19 cellular contexts compared by ENCODE assay signal in the genomic region with DNA sequence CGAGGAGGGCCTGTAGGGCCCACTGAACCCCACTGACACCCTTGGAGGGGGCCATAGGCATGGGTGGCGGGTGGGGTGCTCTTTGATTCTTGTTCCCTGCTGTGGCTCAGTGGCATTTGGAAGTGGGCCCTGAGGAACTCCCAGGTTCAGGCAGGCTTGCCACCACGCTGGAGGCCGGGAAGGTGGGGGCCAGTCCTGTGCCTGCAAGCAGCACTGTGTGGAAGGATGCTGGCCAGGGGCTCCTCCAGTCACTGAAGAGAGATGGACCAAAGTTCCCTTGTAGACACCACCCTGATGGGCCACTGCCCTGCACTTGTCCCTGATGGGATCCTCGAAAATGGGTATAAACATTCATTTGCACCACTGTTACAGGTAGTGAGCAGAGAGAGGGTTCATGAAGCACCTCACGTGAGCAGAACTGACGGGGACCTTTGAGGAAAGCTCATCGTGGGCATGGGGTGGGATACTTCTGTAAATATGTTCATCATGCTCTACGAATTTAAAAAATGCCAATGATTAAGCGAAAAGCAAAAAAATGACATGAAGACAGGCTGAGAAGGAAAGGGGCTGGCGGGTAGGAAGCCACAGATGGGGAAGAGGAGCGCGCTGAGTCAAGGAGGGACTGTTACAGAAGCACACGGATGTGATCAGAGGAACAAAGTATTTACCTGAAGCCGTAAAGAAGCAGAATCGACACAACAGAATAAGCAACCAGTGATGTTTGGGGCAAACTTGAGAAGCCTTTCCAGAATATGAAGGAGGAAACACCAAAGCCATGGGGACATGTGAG. TPM values are rescaled to one million over a fixed set of nuclear protein-coding genes. Genes with fewer than 3 reads are reported as not detected.
DNase-seq lines count a peak whose midpoint lies in the region; ATAC-seq and TF ChIP-seq lines count a peak whose summit lies in the region.
"Had no signal": no experiment of that assay in that cellular context is flagged by ENCODE, and none has a peak within 500 bp of the region (broad histone marks: within the 10 kb centered on the region; RNA-seq: fewer than 3 reads in every experiment).

No MANE protein-coding gene starts in this region.

- peak overlapping the region; percentile 96 to 99 (median 98) for H3K27ac Mint-ChIP-seq in CD14-positive monocyte
- H3K27ac Mint-ChIP-seq in natural killer cell treated with Interleukin-12 subunit alpha and Interleukin-12 subunit beta and Interleukin-15 and Interleukin-18, amount 100 ng/mL, for 72 hours, result peak overlapping the region; percentile 1 to 6
- H3K27ac Mint-ChIP-seq: activated CD4-positive, alpha-beta memory T cell treated with anti-CD3 and anti-CD28 coated beads for 36 hours; activated naive CD4-positive, alpha-beta T cell treated with anti-CD3 and anti-CD28 coated beads, Interleukin-2, amount 50 U/mL, for 24 hours; activated T-cell treated with anti-CD3 and anti-CD28 coated beads, Interleukin-2, amount 50 U/mL, for 24 hours; GM23338 had no signal

- H3K4me3 ChIP-seq in HL-60 (replicated peaks; ENCODE audit: insufficient read depth, low read length), result peak overlapping the region; percentile 19
- H3K4me3 ChIP-seq: GM23338, heart right ventricle, right atrium auricular region, thoracic aorta had no signal

- H3K9me3 Mint-ChIP-seq in CD14-positive monocyte, result peaks cover 2 to 15% (median 5%) of the 10 kb centered on the region in 7 donors
- H3K9me3 Mint-ChIP-seq in natural killer cell treated with Interleukin-12 subunit alpha and Interleukin-12 subunit beta and Interleukin-15 and Interleukin-18, amount 100 ng/mL, for 72 hours, result no peaks in the 10 kb centered on the region
- H3K9me3 Mint-ChIP-seq: activated CD4-positive, alpha-beta memory T cell treated with anti-CD3 and anti-CD28 coated beads for 36 hours; activated naive CD4-positive, alpha-beta T cell treated with anti-CD3 and anti-CD28 coated beads, Interleukin-2, amount 50 U/mL, for 24 hours; activated T-cell treated with anti-CD3 and anti-CD28 coated beads, Interleukin-2, amount 50 U/mL, for 24 hours had no signal

- no peaks in the 10 kb centered on the region for H3K36me3 Mint-ChIP-seq in CD14-positive monocyte
- H3K36me3 Mint-ChIP-seq in natural killer cell treated with Interleukin-12 subunit alpha and Interleukin-12 subunit beta and Interleukin-15 and Interleukin-18, amount 100 ng/mL, for 72 hours, result peaks cover 5% of the 10 kb centered on the region
- H3K36me3 Mint-ChIP-seq: activated CD4-positive, alpha-beta memory T cell treated with anti-CD3 and anti-CD28 coated beads for 36 hours had no signal

- no peak for ATAC-seq in natural killer cell treated with Interleukin-12 subunit alpha and Interleukin-12 subunit beta and Interleukin-15 and Interleukin-18, amount 100 ng/mL, for 72 hours

- no peak for TF ChIP-seq CTCF in CD14-positive monocyte (IDR thresholded peaks at IDR 0.05)
- no peak for TF ChIP-seq CTCF in HL-60 (IDR thresholded peaks at IDR 0.05; ENCODE audit: insufficient read depth, low read length)

- H3K27me3 ChIP-seq in HL-60 (ENCODE audit: insufficient read depth, poor library complexity, severe bottlenecking), result no peaks in the 10 kb centered on the region
- H3K27me3 ChIP-seq: heart right ventricle, right atrium auricular region had no signal

- no peaks in the 10 kb centered on the region for H3K27me3 Mint-ChIP-seq in CD14-positive monocyte (ENCODE audit: low read depth in 3 of 3)
- no peaks in the 10 kb centered on the region for H3K27me3 Mint-ChIP-seq in natural killer cell treated with Interleukin-12 subunit alpha and Interleukin-12 subunit beta and Interleukin-15 and Interleukin-18, amount 100 ng/mL, for 72 hours
- H3K27me3 Mint-ChIP-seq: activated CD4-positive, alpha-beta memory T cell treated with anti-CD3 and anti-CD28 coated beads for 36 hours; activated naive CD4-positive, alpha-beta T cell treated with anti-CD3 and anti-CD28 coated beads, Interleukin-2, amount 50 U/mL, for 24 hours; activated T-cell treated with anti-CD3 and anti-CD28 coated beads, Interleukin-2, amount 50 U/mL, for 24 hours had no signal

- peak overlapping the region; percentile 64 to 87 for H3K4me3 Mint-ChIP-seq in CD14-positive monocyte
- H3K4me3 Mint-ChIP-seq in natural killer cell treated with Interleukin-12 subunit alpha and Interleukin-12 subunit beta and Interleukin-15 and Interleukin-18, amount 100 ng/mL, for 72 hours, result peak overlapping the region; percentile 21
- H3K4me3 Mint-ChIP-seq: activated CD4-positive, alpha-beta memory T cell treated with anti-CD3 and anti-CD28 coated beads for 36 hours; activated naive CD4-positive, alpha-beta T cell treated with anti-CD3 and anti-CD28 coated beads, Interleukin-2, amount 50 U/mL, for 24 hours; activated T-cell treated with anti-CD3 and anti-CD28 coated beads, Interleukin-2, amount 50 U/mL, for 24 hours; endodermal cell; GM23338 had no signal

- peaks cover 92% of the 10 kb centered on the region for H3K4me1 Mint-ChIP-seq in CD14-positive monocyte
- H3K4me1 Mint-ChIP-seq in natural killer cell treated with Interleukin-12 subunit alpha and Interleukin-12 subunit beta and Interleukin-15 and Interleukin-18, amount 100 ng/mL, for 72 hours (ENCODE audit: low read depth in 2 of 2), result peaks cover 25 to 51% of the 10 kb centered on the region in 2 donors
- H3K4me1 Mint-ChIP-seq: endodermal cell had no signal

- intact Hi-C loops in CD14-positive monocyte (cut with micrococcal nuclease), result no loop called here

- peak overlapping the region; percentile 68 for H3K27ac ChIP-seq in HL-60 (replicated peaks)
- H3K27ac ChIP-seq: right atrium auricular region had no signal

- DNase-seq in CD14-positive monocyte (ENCODE audit: low spot score) (peak; percentile 74), HL-60 (ENCODE audit: low read depth in 1 of 2, low spot score in 1 of 2) (peak; percentile 74 to 77), SIG-M5 (lab: John Stamatoyannopoulos, UW) (peak; percentile 40), NCI-H774 (lab: John Stamatoyannopoulos, UW) (no peak), NAMALWA (ENCODE audit: low spot score) (no peak), DMS79 treated with DMSO at 0.1 percent for 48 hours (lab: John Stamatoyannopoulos, UW) (no peak), dermis blood vessel endothelial cell (no peak)
- DNase-seq in natural killer cell treated with Interleukin-12 subunit alpha and Interleukin-12 subunit beta and Interleukin-15 and Interleukin-18, amount 100 ng/mL, for 72 hours (ENCODE audit: low spot score), result no peak
- DNase-seq: activated CD4-positive, alpha-beta memory T cell treated with anti-CD3 and anti-CD28 coated beads for 36 hours; activated T-cell treated with anti-CD3 and anti-CD28 coated beads, Interleukin-2, amount 50 U/mL, for 24 hours; endodermal cell; heart right ventricle; immature natural killer cell; NCI-H146; NCI-H2227 treated with DMSO at 0.1 percent for 48 hours had no signal

RNA-seq across cellular contexts. Expression of a gene that starts 45.2 kb away (rescaled TPM):
- polyA plus RNA-seq in CD14-positive monocyte, result 10 to 100 TPM; 15.1 to 16.0 TPM
- total RNA-seq in natural killer cell treated with Interleukin-12 subunit alpha and Interleukin-12 subunit beta and Interleukin-15 and Interleukin-18, amount 100 ng/mL, for 72 hours, result 10 to 100 TPM; 50.2 to 63.3 TPM
- total RNA-seq in dermis blood vessel endothelial cell, result 8.5 and 24.3 TPM in 2 replicates

Comparison
In these comparisons a context has a peak if more than half of its experiments do, and no peak if none do; other contexts are left out.
1. DNase-seq: peak in CD14-positive monocyte (single experiment), HL-60 (2 of 2) and SIG-M5 (single experiment); none in natural killer cell treated with Interleukin-12 subunit alpha and Interleukin-12 subunit beta and Interleukin-15 and Interleukin-18, amount 100 ng/mL, for 72 hours (single experiment), NCI-H774 (single experiment), NAMALWA (single experiment), DMS79 treated with DMSO at 0.1 percent for 48 hours (single experiment) and dermis blood vessel endothelial cell (single experiment).